25 cellular contexts compared by ENCODE assay signal in the genomic region with DNA sequence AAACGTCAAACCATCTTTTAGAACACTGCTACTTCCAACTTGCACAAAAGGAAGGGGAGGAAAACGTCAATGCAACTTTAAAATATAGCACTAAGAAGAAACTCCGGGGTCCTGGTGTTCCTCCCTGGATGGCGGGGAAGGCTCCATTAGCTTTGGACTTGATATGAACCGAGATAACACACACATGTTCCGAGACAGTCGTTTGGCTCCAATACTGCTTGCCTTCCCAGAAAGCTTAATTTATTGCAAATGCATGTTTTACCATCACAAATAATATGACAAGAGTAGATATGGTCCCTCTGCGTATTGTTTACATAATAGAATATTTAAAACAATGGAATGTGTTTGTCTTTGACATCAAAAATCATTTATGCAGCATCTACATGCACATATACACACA.
"Had no signal": no experiment of that assay in that cellular context is flagged by ENCODE, and none has a peak within 500 bp of the region (broad histone marks: within the 10 kb centered on the region; RNA-seq: fewer than 3 reads in every experiment).

No MANE protein-coding gene starts in this region.

- H3K9me3 Mint-ChIP-seq: dendritic cell treated with granulocyte-macrophage colony-stimulating factor and Interleukin-4, amounts not matched to agents 40 ng/mL and 50 ng/mL, for 4 days; endodermal cell; naive B cell; natural killer cell treated with Interleukin-12 subunit alpha and Interleukin-12 subunit beta and Interleukin-15 and Interleukin-18, amount 100 ng/mL, for 72 hours; neural progenitor cell; stimulated activated naive CD8-positive, alpha-beta T cell treated with anti-CD3 and anti-CD28 coated beads, Interleukin-15, amount 100 ng/mL, for 72 hours had no signal

- H3K4me3 ChIP-seq: colonic mucosa, gastroesophageal sphincter, heart left ventricle, hepatocyte, left lung, lower lobe of right lung, mucosa of descending colon, neural progenitor cell, psoas muscle, skin epidermis, spleen, suprapubic skin, transverse colon, upper lobe of right lung, vagina had no signal

- DNase-seq: colonic mucosa; effector CD8-positive, alpha-beta T cell; endodermal cell; foreskin keratinocyte; heart left ventricle; kidney; left lung; lower lobe of right lung; mucosa of descending colon; naive B cell; psoas muscle; stimulated activated CD4-positive, alpha-beta T cell treated with anti-CD3 and anti-CD28 coated beads, Interleukin-4, amount 100 ng/mL, for 4 hours; stimulated activated naive CD4-positive, alpha-beta T cell; stimulated activated naive CD8-positive, alpha-beta T cell treated with anti-CD3 and anti-CD28 coated beads, Interleukin-15, amount 100 ng/mL, for 72 hours; transverse colon; upper lobe of right lung had no signal

- FAIRE-seq: kidney had no signal

- H3K36me3 Mint-ChIP-seq: natural killer cell treated with Interleukin-12 subunit alpha and Interleukin-12 subunit beta and Interleukin-15 and Interleukin-18, amount 100 ng/mL, for 72 hours; neural progenitor cell had no signal

- H3K4me1 Mint-ChIP-seq: endodermal cell; stimulated activated naive CD8-positive, alpha-beta T cell treated with anti-CD3 and anti-CD28 coated beads, Interleukin-15, amount 100 ng/mL, for 72 hours had no signal

- H3K4me3 Mint-ChIP-seq: dendritic cell treated with granulocyte-macrophage colony-stimulating factor and Interleukin-4, amounts not matched to agents 40 ng/mL and 50 ng/mL, for 4 days; endodermal cell; naive B cell; natural killer cell treated with Interleukin-12 subunit alpha and Interleukin-12 subunit beta and Interleukin-15 and Interleukin-18, amount 100 ng/mL, for 72 hours; neural progenitor cell; stimulated activated naive CD8-positive, alpha-beta T cell treated with anti-CD3 and anti-CD28 coated beads, Interleukin-15, amount 100 ng/mL, for 72 hours had no signal

- H3K27me3 Mint-ChIP-seq: dendritic cell treated with granulocyte-macrophage colony-stimulating factor and Interleukin-4, amounts not matched to agents 40 ng/mL and 50 ng/mL, for 4 days; naive B cell; natural killer cell treated with Interleukin-12 subunit alpha and Interleukin-12 subunit beta and Interleukin-15 and Interleukin-18, amount 100 ng/mL, for 72 hours; stimulated activated naive CD8-positive, alpha-beta T cell treated with anti-CD3 and anti-CD28 coated beads, Interleukin-15, amount 100 ng/mL, for 72 hours had no signal

- H3K27ac Mint-ChIP-seq: dendritic cell treated with granulocyte-macrophage colony-stimulating factor and Interleukin-4, amounts not matched to agents 40 ng/mL and 50 ng/mL, for 4 days; endodermal cell; natural killer cell treated with Interleukin-12 subunit alpha and Interleukin-12 subunit beta and Interleukin-15 and Interleukin-18, amount 100 ng/mL, for 72 hours; neural progenitor cell had no signal
